26 cellular contexts compared by ENCODE assay signal in genomic region chr2:118697771-118698170, GRCh38.
A peak's percentile ranks its signal among the peaks of the same experiment; 100 is the strongest.
DNase-seq lines count a peak whose midpoint lies in the region; ATAC-seq, FAIRE-seq and TF ChIP-seq lines count a peak whose summit lies in the region.
"Had no signal": no experiment of that assay in that cellular context is flagged by ENCODE, and none has a peak within 500 bp of the region (broad histone marks: within the 10 kb centered on the region; RNA-seq: fewer than 3 reads in every experiment).

No MANE protein-coding gene starts in this region.

- no peak overlapping the region for H3K27ac Mint-ChIP-seq in effector memory CD8-positive, alpha-beta T cell
- no peak overlapping the region for H3K27ac Mint-ChIP-seq in activated CD4-positive, alpha-beta memory T cell treated with anti-CD3 and anti-CD28 coated beads, Interleukin-2, amount 10 ng/mL, durations not matched to agents 7 days and 5 days
- H3K27ac Mint-ChIP-seq: activated CD4-positive, alpha-beta T cell treated with anti-CD3 and anti-CD28 coated beads for 36 hours; activated naive CD8-positive, alpha-beta T cell treated with anti-CD3 and anti-CD28 coated beads for 36 hours had no signal

- H3K36me3 ChIP-seq in PC-9 (ENCODE audit: low read depth) (no peaks in the 10 kb centered on the region), K562 (ENCODE audit: control insufficient read depth, insufficient read depth, low read length) (no peaks in the 10 kb centered on the region), vagina (no peaks in the 10 kb centered on the region)
- H3K36me3 ChIP-seq: ascending aorta; BLaER1 treated with 17β-estradiol and CSF1 and Interleukin-3, amounts not matched to agents 10 nM and 100 nM; ovary; right atrium auricular region; spleen had no signal

- ATAC-seq in K562, result no peak
- no peak for ATAC-seq in effector memory CD8-positive, alpha-beta T cell (replicated peaks)
- ATAC-seq: activated CD4-positive, alpha-beta T cell treated with anti-CD3 and anti-CD28 coated beads for 36 hours; HepG2 had no signal

- no peak for FAIRE-seq in K562 (lab: Jason Lieb, UNC)
- FAIRE-seq: endothelial cell of umbilical vein, HepG2 had no signal

- TF ChIP-seq RAD21 in K562 (CRISPR knock-in tag; conservative IDR thresholded peaks at IDR 0.05 in 1 of 2, IDR thresholded peaks at IDR 0.05 in 1 of 2), result no peak

- TF ChIP-seq POLR2A in K562 (conservative IDR thresholded peaks at IDR 0.05) (no peak), vagina (IDR thresholded peaks at IDR 0.05) (no peak)

- H2AFZ ChIP-seq in PC-9 (no peak overlapping the region), K562 (ENCODE audit: low read depth, low read length) (no peak overlapping the region)

- H3K4me3 ChIP-seq in PC-9 (no peak overlapping the region), K562 (no peak overlapping the region), vagina (no peak overlapping the region)
- H3K4me3 ChIP-seq: ascending aorta; BLaER1 treated with 17β-estradiol and CSF1 and Interleukin-3, amounts not matched to agents 10 nM and 100 nM; ovary; right atrium auricular region; spleen had no signal

- H3F3A ChIP-seq in PC-9 (ENCODE audit: insufficient read depth, low read depth), result peaks cover 5% of the 10 kb centered on the region; the same call in 1 of the 2 replicates

- no peak overlapping the region for H3K9ac ChIP-seq in K562 (ENCODE audit: insufficient read depth in 1 of 2, low read depth in 2 of 2, low read length in 2 of 2)
- H3K9ac ChIP-seq: BLaER1 treated with 17β-estradiol and CSF1 and Interleukin-3, amounts not matched to agents 10 nM and 100 nM had no signal

- H3K4me1 ChIP-seq in PC-9 (replicated peaks; ENCODE audit: insufficient read depth) (peaks cover 30% of the 10 kb centered on the region), K562 (replicated peaks in 1 of 2; ENCODE audit: control insufficient read depth in 2 of 2, insufficient read depth in 2 of 2, low read length in 2 of 2) (peaks cover 0 to 5% of the 10 kb centered on the region in 2 experiments; a peak in 3 of 5 replicates), vagina (no peaks in the 10 kb centered on the region)
- H3K4me1 ChIP-seq: ascending aorta, right atrium auricular region, spleen had no signal

- TF ChIP-seq CTCF in PC-9 (conservative IDR thresholded peaks at IDR 0.05) (no peak), K562 (IDR thresholded peaks at IDR 0.05 in 2 of 3, conservative IDR thresholded peaks at IDR 0.05 in 1 of 3; ENCODE audit: insufficient read depth in 2 of 3, low read depth in 1 of 3, low read length in 3 of 3) (no peak), vagina (IDR thresholded peaks at IDR 0.05) (no peak)

- H3K4me2 ChIP-seq in PC-9 (peak overlapping the region; percentile 3; the same call in 1 of the 2 replicates), K562 (ENCODE audit: insufficient read depth, low read length) (no peak overlapping the region)

- H3K9me2 ChIP-seq in PC-9 (ENCODE audit: insufficient read depth), result no peaks in the 10 kb centered on the region

- TF ChIP-seq EP300 in K562 (IDR thresholded peaks at IDR 0.05; ENCODE audit: low read length), result no peak

- DNase-seq in H4 (ENCODE audit: low spot score) (peak; percentile 34), PC-9 (peak in 1 of 2 experiments; percentile 78), K562 (ENCODE audit: extremely low read depth in 1 of 4, low spot score in 3 of 4) (no peak), renal cortical epithelial cell (ENCODE audit: low read depth) (peak; percentile 8), vagina (ENCODE audit: extremely low spot score in 2 of 2) (no peak), NCI-H82 (lab: John Stamatoyannopoulos, UW) (no peak)
- no peak for DNase-seq in effector memory CD8-positive, alpha-beta T cell
- DNase-seq in activated CD4-positive, alpha-beta memory T cell treated with anti-CD3 and anti-CD28 coated beads, Interleukin-2, amount 10 ng/mL, durations not matched to agents 7 days and 5 days, result no peak
- DNase-seq: activated CD4-positive, alpha-beta T cell treated with anti-CD3 and anti-CD28 coated beads for 36 hours; activated effector memory CD4-positive, alpha-beta T cell treated with anti-CD3 and anti-CD28 coated beads, Interleukin-2, amount 50 U/mL, for 16 hours; activated naive CD8-positive, alpha-beta T cell treated with anti-CD3 and anti-CD28 coated beads for 36 hours; activated T-cell treated with anti-CD3 and anti-CD28 coated beads, Interleukin-2, amount 50 U/mL, for 1 hour; DMS79 treated with DMSO at 0.1 percent for 48 hours; head of caudate nucleus; kidney glomerular epithelial cell; NCI-H2081; NCI-H2227 treated with DMSO at 0.1 percent for 48 hours; NCI-H748 treated with DMSO at 0.1 percent for 48 hours; ovary; spleen had no signal

- POLR2A ChIA-PET in PC-9 (lab: Charles Lee; ENCODE audit: unreplicated experiment) (no interaction called here), K562 (lab: Yijun Ruan, JAX) (no interaction called here)
- POLR2A ChIA-PET in activated CD4-positive, alpha-beta memory T cell treated with anti-CD3 and anti-CD28 coated beads, Interleukin-2, amount 10 ng/mL, durations not matched to agents 7 days and 5 days (lab: Charles Lee), result no interaction called here

- intact Hi-C loops in PC-9 (cut with micrococcal nuclease; ENCODE audit: unreplicated experiment) (no loop called here), K562 (cut with micrococcal nuclease) (no loop called here), vagina (cut with DNase I) (no loop called here)

- CTCF ChIA-PET in PC-9 (lab: Charles Lee), result no interaction called here
- CTCF ChIA-PET in K562 (lab: Yijun Ruan, JAX; ENCODE audit: low intra/inter-chr PET ratio), result no interaction called here
- CTCF ChIA-PET in activated CD4-positive, alpha-beta memory T cell treated with anti-CD3 and anti-CD28 coated beads, Interleukin-2, amount 10 ng/mL, durations not matched to agents 7 days and 5 days (lab: Charles Lee), result no interaction called here

- H3K4me3 Mint-ChIP-seq in effector memory CD8-positive, alpha-beta T cell, result no peak overlapping the region
- no peak overlapping the region for H3K4me3 Mint-ChIP-seq in activated CD4-positive, alpha-beta memory T cell treated with anti-CD3 and anti-CD28 coated beads, Interleukin-2, amount 10 ng/mL, durations not matched to agents 7 days and 5 days
- H3K4me3 Mint-ChIP-seq: activated CD4-positive, alpha-beta T cell treated with anti-CD3 and anti-CD28 coated beads for 36 hours; activated naive CD8-positive, alpha-beta T cell treated with anti-CD3 and anti-CD28 coated beads for 36 hours had no signal

- peaks cover 8 to 13% of the 10 kb centered on the region in 2 donors for H3K9me3 Mint-ChIP-seq in effector memory CD8-positive, alpha-beta T cell
- peaks cover 5% of the 10 kb centered on the region for H3K9me3 Mint-ChIP-seq in activated CD4-positive, alpha-beta memory T cell treated with anti-CD3 and anti-CD28 coated beads, Interleukin-2, amount 10 ng/mL, durations not matched to agents 7 days and 5 days

- peaks cover 0 to 4% of the 10 kb centered on the region in 2 donors for H3K27me3 Mint-ChIP-seq in effector memory CD8-positive, alpha-beta T cell
- H3K27me3 Mint-ChIP-seq in activated CD4-positive, alpha-beta memory T cell treated with anti-CD3 and anti-CD28 coated beads, Interleukin-2, amount 10 ng/mL, durations not matched to agents 7 days and 5 days, result no peaks in the 10 kb centered on the region

- H3K27ac ChIP-seq in PC-9, result peak overlapping the region; percentile 18; the same call in 1 of the 2 replicates
- no peak overlapping the region for H3K27ac ChIP-seq in K562 (ENCODE audit: extremely low read depth, low read depth, low read length)
- no peak overlapping the region for H3K27ac ChIP-seq in vagina
- H3K27ac ChIP-seq: ascending aorta; BLaER1 treated with 17β-estradiol and CSF1 and Interleukin-3, amounts not matched to agents 10 nM and 100 nM; HL-60; ovary; right atrium auricular region; spleen had no signal

- H3K36me3 Mint-ChIP-seq in effector memory CD8-positive, alpha-beta T cell (ENCODE audit: insufficient read depth), result no peaks in the 10 kb centered on the region
- no peaks in the 10 kb centered on the region for H3K36me3 Mint-ChIP-seq in activated CD4-positive, alpha-beta memory T cell treated with anti-CD3 and anti-CD28 coated beads, Interleukin-2, amount 10 ng/mL, durations not matched to agents 7 days and 5 days (ENCODE audit: low read depth)
- H3K36me3 Mint-ChIP-seq: activated naive CD8-positive, alpha-beta T cell treated with anti-CD3 and anti-CD28 coated beads for 36 hours had no signal

- no TSS peak for BruUV-seq in PC-9 (replicated peaks; lab: Mats Ljungman, UMichigan)
- no TSS peak for BruUV-seq in K562 (replicated peaks; lab: Mats Ljungman, UMichigan)

- no peaks in the 10 kb centered on the region for H3K4me1 Mint-ChIP-seq in effector memory CD8-positive, alpha-beta T cell (ENCODE audit: low read depth in 2 of 2)
- no peaks in the 10 kb centered on the region for H3K4me1 Mint-ChIP-seq in activated CD4-positive, alpha-beta memory T cell treated with anti-CD3 and anti-CD28 coated beads, Interleukin-2, amount 10 ng/mL, durations not matched to agents 7 days and 5 days
- H3K4me1 Mint-ChIP-seq: activated CD4-positive, alpha-beta T cell treated with anti-CD3 and anti-CD28 coated beads for 36 hours; activated naive CD8-positive, alpha-beta T cell treated with anti-CD3 and anti-CD28 coated beads for 36 hours had no signal

- in situ Hi-C loops in K562 (cut with MboI), result no loop called here

- no peaks in the 10 kb centered on the region for H3K9me1 ChIP-seq in K562 (ENCODE audit: control insufficient read depth, insufficient read depth, low read length)

- no peaks in the 10 kb centered on the region for H3K79me2 ChIP-seq in PC-9 (ENCODE audit: low read depth)
- no peaks in the 10 kb centered on the region for H3K79me2 ChIP-seq in K562 (ENCODE audit: control insufficient read depth, insufficient read depth, low read length)

- H3K27me3 ChIP-seq in PC-9 (ENCODE audit: insufficient read depth, low read depth) (no peaks in the 10 kb centered on the region), K562 (ENCODE audit: control insufficient read depth in 2 of 2, insufficient read depth in 2 of 2, low read length in 2 of 2) (no peaks in the 10 kb centered on the region), vagina (no peaks in the 10 kb centered on the region)
- H3K27me3 ChIP-seq: ascending aorta; BLaER1 treated with 17β-estradiol and CSF1 and Interleukin-3, amounts not matched to agents 10 nM and 100 nM; ovary; right atrium auricular region; spleen had no signal

- no peaks in the 10 kb centered on the region for H4K20me1 ChIP-seq in PC-9 (ENCODE audit: insufficient read depth)
- no peaks in the 10 kb centered on the region for H4K20me1 ChIP-seq in K562 (replicated peaks; ENCODE audit: control insufficient read depth, insufficient read depth, low read length)
- H4K20me1 ChIP-seq: BLaER1 treated with 17β-estradiol and CSF1 and Interleukin-3, amounts not matched to agents 10 nM and 100 nM had no signal

- H3K9me3 ChIP-seq in PC-9 (ENCODE audit: insufficient read depth, low read depth) (no peaks in the 10 kb centered on the region; the same call in 1 of the 2 replicates), K562 (replicated peaks; ENCODE audit: control insufficient read depth, insufficient read depth, low read depth, low read length) (no peaks in the 10 kb centered on the region), vagina (no peaks in the 10 kb centered on the region)
- H3K9me3 ChIP-seq: ovary had no signal

TF ChIP-seq in K562, 482 proteins besides CTCF, POLR2A, EP300 and RAD21 (continues in another document):
- no peak for TF ChIP-seq KHSRP (IDR thresholded peaks at IDR 0.05)
- peak; percentile 67 for TF ChIP-seq MEIS2 (IDR thresholded peaks at IDR 0.05; ENCODE audit: partially characterized antibody)

Comparison
In these comparisons a context has a peak if more than half of its experiments do, and no peak if none do; other contexts are left out.
1. DNase-seq: peak in H4 (single experiment) and renal cortical epithelial cell (single experiment); none in K562 (0 of 4), effector memory CD8-positive, alpha-beta T cell (0 of 3), vagina (0 of 2), NCI-H82 (single experiment) and activated CD4-positive, alpha-beta memory T cell treated with anti-CD3 and anti-CD28 coated beads, Interleukin-2, amount 10 ng/mL, durations not matched to agents 7 days and 5 days (single experiment).